In genomic region chr6:136191606-136192005, GRCh38 we compare ENCODE assay signal across 28 cellular contexts. TPM values are rescaled to one million over a fixed set of nuclear protein-coding genes. Genes with fewer than 3 reads are reported as not detected.
"Had no signal": no experiment of that assay in that cellular context is flagged by ENCODE, and none has a peak within 500 bp of the region (broad histone marks: within the 10 kb centered on the region; RNA-seq: fewer than 3 reads in every experiment).

No MANE protein-coding gene starts in this region.

- H3K27ac ChIP-seq: ascending aorta, body of pancreas, WERI-Rb-1 had no signal

- H3K27me3 ChIP-seq: ascending aorta, body of pancreas had no signal

- H3K27ac Mint-ChIP-seq: activated CD8-positive, alpha-beta T cell treated with anti-CD3 and anti-CD28 coated beads, Interleukin-2, amount 10 ng/mL, durations not matched to agents 7 days and 5 days; activated naive CD4-positive, alpha-beta T cell treated with anti-CD3 and anti-CD28 coated beads, Interleukin-2, amount 50 U/mL, for 72 hours; activated naive CD8-positive, alpha-beta T cell treated with anti-CD3 and anti-CD28 coated beads, Interleukin-2, amount 50 U/mL, for 24 hours had no signal

- H3K36me3 Mint-ChIP-seq: activated naive CD4-positive, alpha-beta T cell treated with anti-CD3 and anti-CD28 coated beads, Interleukin-2, amount 50 U/mL, for 72 hours had no signal

- DNase-seq: activated CD4-positive, alpha-beta T cell treated with anti-CD3 and anti-CD28 coated beads for 4 hours; activated CD4-positive, alpha-beta T cell treated with anti-CD3 and anti-CD28 coated beads, Interleukin-2, amount 50 U/mL, for 4 hours; activated CD8-positive, alpha-beta memory T cell treated with anti-CD3 and anti-CD28 coated beads, Interleukin-2, amount 50 U/mL, for 48 hours; activated CD8-positive, alpha-beta T cell treated with anti-CD3 and anti-CD28 coated beads, Interleukin-2, amount 10 ng/mL, durations not matched to agents 7 days and 5 days; activated naive CD4-positive, alpha-beta T cell treated with Interleukin-2 at 50 U/mL for 16 hours; activated naive CD8-positive, alpha-beta T cell treated with anti-CD3 and anti-CD28 coated beads, Interleukin-2, amount 50 U/mL, for 24 hours; activated T-cell treated with anti-CD3 and anti-CD28 coated beads, Interleukin-2, amount 50 U/mL, for 1 hour; amniotic stem cell; body of pancreas; central memory CD4-positive, alpha-beta T cell; MM.1S; NCI-H1105; NCI-H1436; NCI-H187; NCI-H2081; NCI-H510A treated with DMSO at 0.1 percent for 48 hours; NCI-H69; NK-92 treated with Interleukin-12 subunit alpha and Interleukin-12 subunit beta, amount 100 ng/mL, for 24 hours; OCI-M1; RPMI8226; SK-N-SH; T-helper 1 cell; WERI-Rb-1 had no signal

- H3K4me3 Mint-ChIP-seq: activated CD8-positive, alpha-beta T cell treated with anti-CD3 and anti-CD28 coated beads, Interleukin-2, amount 10 ng/mL, durations not matched to agents 7 days and 5 days; activated naive CD8-positive, alpha-beta T cell treated with anti-CD3 and anti-CD28 coated beads, Interleukin-2, amount 50 U/mL, for 24 hours had no signal

- H3K36me3 ChIP-seq: ascending aorta, WERI-Rb-1 had no signal

- ATAC-seq: activated CD4-positive, CD25-positive, alpha-beta regulatory T cell treated with anti-CD3 and anti-CD28 coated beads, Interleukin-2, amount 50 U/mL, for 24 hours; activated CD8-positive, alpha-beta T cell treated with anti-CD3 and anti-CD28 coated beads, Interleukin-2, amount 10 ng/mL, durations not matched to agents 7 days and 5 days; activated naive CD4-positive, alpha-beta T cell treated with anti-CD3 and anti-CD28 coated beads, Interleukin-2, amount 50 U/mL, for 72 hours; activated naive CD8-positive, alpha-beta T cell treated with anti-CD3 and anti-CD28 coated beads, Interleukin-2, amount 50 U/mL, for 24 hours; body of pancreas; Panc1; Right ventricle myocardium inferior had no signal

- H3K4me1 ChIP-seq: ascending aorta, body of pancreas had no signal

- H3K4me3 ChIP-seq: ascending aorta, body of pancreas had no signal

- H3K4me1 Mint-ChIP-seq: activated naive CD8-positive, alpha-beta T cell treated with anti-CD3 and anti-CD28 coated beads, Interleukin-2, amount 50 U/mL, for 24 hours had no signal

- H3K9me3 Mint-ChIP-seq: activated naive CD4-positive, alpha-beta T cell treated with anti-CD3 and anti-CD28 coated beads, Interleukin-2, amount 50 U/mL, for 72 hours; activated naive CD8-positive, alpha-beta T cell treated with anti-CD3 and anti-CD28 coated beads, Interleukin-2, amount 50 U/mL, for 24 hours had no signal

- H3K27me3 Mint-ChIP-seq: activated naive CD8-positive, alpha-beta T cell treated with anti-CD3 and anti-CD28 coated beads, Interleukin-2, amount 50 U/mL, for 24 hours had no signal

- H3K9me3 ChIP-seq: ascending aorta, body of pancreas, SK-N-SH had no signal

RNA-seq across cellular contexts. Expression of gene MTFR2, which starts 58.5 kb away (rescaled TPM):
- total RNA-seq: ascending aorta had no signal
